In the genomic region with DNA sequence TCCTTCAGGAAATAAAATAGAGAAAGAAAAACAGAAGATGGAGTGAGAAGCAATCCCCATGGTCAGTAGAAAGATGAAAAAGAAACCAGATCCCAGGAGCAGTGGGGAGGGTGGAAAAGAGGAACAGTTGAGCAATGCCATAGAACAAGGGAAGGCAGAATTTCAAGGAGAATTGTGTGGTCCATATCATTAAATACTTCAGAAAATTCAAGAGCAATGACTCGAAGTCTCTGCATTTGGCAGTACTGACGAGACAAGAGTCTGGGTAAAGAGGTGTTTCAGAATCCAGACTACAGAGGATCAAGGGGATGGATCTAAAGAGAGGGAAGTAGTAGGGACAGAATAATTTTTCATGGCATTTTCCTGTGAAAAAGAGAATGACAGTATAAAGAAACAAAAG, we compare ENCODE assay signal across 26 cellular contexts.
"Had no signal": no experiment of that assay in that cellular context is flagged by ENCODE, and none has a peak within 500 bp of the region (broad histone marks: within the 10 kb centered on the region; RNA-seq: fewer than 3 reads in every experiment).

No MANE protein-coding gene starts in this region.

- DNase-seq: activated CD4-positive, alpha-beta T cell treated with anti-CD3 and anti-CD28 coated beads, Interleukin-2, amount 10 ng/mL, durations not matched to agents 24 days and 14 days; activated CD4-positive, alpha-beta T cell treated with anti-CD3 and anti-CD28 coated beads, Interleukin-2, amount 50 U/mL, for 4 hours; activated CD8-positive, alpha-beta T cell treated with anti-CD3 and anti-CD28 coated beads for 36 hours; activated effector memory CD4-positive, alpha-beta T cell treated with anti-CD3 and anti-CD28 coated beads, Interleukin-2, amount 50 U/mL, for 16 hours; activated naive CD4-positive, alpha-beta T cell; activated naive CD8-positive, alpha-beta T cell treated with anti-CD3 and anti-CD28 coated beads, Interleukin-2, amount 10 ng/mL, durations not matched to agents 7 days and 5 days; activated T-cell treated with anti-CD3 and anti-CD28 coated beads, Interleukin-2, amount 50 U/mL, for 1 hour; activated T-cell treated with anti-CD3 and anti-CD28 coated beads, Interleukin-2, amount 50 U/mL, for 72 hours; MM.1S; MV-4-11; NCI-H1092; NCI-H1436 treated with DMSO at 0.1 percent for 48 hours; NCI-H1694 treated with DMSO at 0.1 percent for 48 hours; NCI-H2029; NCI-H2171 treated with DMSO at 0.1 percent for 48 hours; NCI-H2227 treated with DMSO at 0.1 percent for 48 hours; NCI-H446; NCI-H510A treated with DMSO at 0.1 percent for 48 hours; NCI-H526 treated with DMSO at 0.1 percent for 48 hours; PC-3; Peyer's patch; RPMI8226; SHP77 treated with DMSO at 0.1 percent for 48 hours had no signal

- H3K4me1 ChIP-seq: Peyer's patch had no signal

- H3K27me3 ChIP-seq: cardiac muscle cell, Peyer's patch had no signal

- H3K4me2 ChIP-seq: KMS-11 had no signal

- H3K36me3 ChIP-seq: cardiac muscle cell, Peyer's patch had no signal

- H3K9ac ChIP-seq: KMS-11 had no signal

- H3K9me3 ChIP-seq: Peyer's patch had no signal

- H3K4me3 ChIP-seq: cardiac muscle cell, Peyer's patch had no signal

- H3K27ac ChIP-seq: cardiac muscle cell, KMS-11, Peyer's patch had no signal

- ATAC-seq: activated CD8-positive, alpha-beta T cell treated with anti-CD3 and anti-CD28 coated beads for 36 hours; activated T-cell treated with anti-CD3 and anti-CD28 coated beads, Interleukin-2, amount 50 U/mL, for 72 hours; activated T-helper 17 cell treated with anti-CD3 and anti-CD28 coated beads, Interleukin-2, amount 50 U/mL, for 72 hours; PC-3 had no signal
